Comparison of ENCODE assay signal across 9 cellular contexts in genomic region chr3:4866841-4867240, GRCh38.
A peak's percentile ranks its signal among the peaks of the same experiment; 100 is the strongest.
DNase-seq lines count a peak whose midpoint lies in the region; ATAC-seq and TF ChIP-seq lines count a peak whose summit lies in the region.
"Had no signal": no experiment of that assay in that cellular context is flagged by ENCODE, and none has a peak within 500 bp of the region (broad histone marks: within the 10 kb centered on the region; RNA-seq: fewer than 3 reads in every experiment).

No MANE protein-coding gene starts in this region.

- H3K4me3 ChIP-seq in Peyer's patch: peak overlapping the region in 1 of 4 donors; percentile 77
- peak overlapping the region; percentile 2 for H3K4me3 ChIP-seq in rectal smooth muscle tissue (ENCODE audit: low read length)

- TF ChIP-seq POLR2A in Peyer's patch (IDR thresholded peaks at IDR 0.05) (no peak), erythroblast (IDR thresholded peaks at IDR 0.05; ENCODE audit: low read length) (no peak)

- H3K9me3 ChIP-seq in Peyer's patch: no peaks in the 10 kb centered on the region

- H3K27me3 ChIP-seq in Peyer's patch (no peaks in the 10 kb centered on the region), rectal smooth muscle tissue (ENCODE audit: control insufficient read depth, insufficient read depth, low read length) (no peaks in the 10 kb centered on the region)

- peak overlapping the region; percentile 81 for H3K9ac ChIP-seq in rectal smooth muscle tissue (ENCODE audit: low read length)

- DNase-seq in GM04503 (ENCODE audit: low read depth) (peak; percentile 25), Peyer's patch (peak in 1 of 3 donors; percentile 52), epithelial cell of prostate (ENCODE audit: low read depth, low spot score) (no peak), erythroblast (lab: John Stamatoyannopoulos, UW) (no peak), superior temporal gyrus (ENCODE audit: extremely low spot score) (no peak), sciatic nerve (ENCODE audit: low spot score) (no peak)
- DNase-seq in stimulated activated CD4-positive, alpha-beta T cell treated with anti-CD3 and anti-CD28 coated beads, Interleukin-1b, Interleukin-23, amount 100 ng/mL, for 48 hours: no peak
- DNase-seq: NCI-H526 treated with DMSO at 0.1 percent for 48 hours had no signal

- ATAC-seq in sciatic nerve: no peak

- H3K27ac ChIP-seq in Peyer's patch: peak overlapping the region; percentile 86 to 96 (median 94)
- H3K27ac ChIP-seq in epithelial cell of prostate: peak overlapping the region; percentile 73
- H3K27ac ChIP-seq in rectal smooth muscle tissue (ENCODE audit: low read depth, low read length): peak overlapping the region; percentile 99

- intact Hi-C loops in sciatic nerve (cut with DNase I): no loop called here

- no peak for TF ChIP-seq CTCF in Peyer's patch (IDR thresholded peaks at IDR 0.05)

- peaks cover 6 to 17% (median 7%) of the 10 kb centered on the region in 4 donors for H3K4me1 ChIP-seq in Peyer's patch
- peaks cover 18% of the 10 kb centered on the region for H3K4me1 ChIP-seq in rectal smooth muscle tissue (ENCODE audit: control insufficient read depth, insufficient read depth, low read length)

- H3K36me3 ChIP-seq in Peyer's patch (no peaks in the 10 kb centered on the region), rectal smooth muscle tissue (ENCODE audit: control insufficient read depth, insufficient read depth, low read length) (no peaks in the 10 kb centered on the region)
